In the genomic region with DNA sequence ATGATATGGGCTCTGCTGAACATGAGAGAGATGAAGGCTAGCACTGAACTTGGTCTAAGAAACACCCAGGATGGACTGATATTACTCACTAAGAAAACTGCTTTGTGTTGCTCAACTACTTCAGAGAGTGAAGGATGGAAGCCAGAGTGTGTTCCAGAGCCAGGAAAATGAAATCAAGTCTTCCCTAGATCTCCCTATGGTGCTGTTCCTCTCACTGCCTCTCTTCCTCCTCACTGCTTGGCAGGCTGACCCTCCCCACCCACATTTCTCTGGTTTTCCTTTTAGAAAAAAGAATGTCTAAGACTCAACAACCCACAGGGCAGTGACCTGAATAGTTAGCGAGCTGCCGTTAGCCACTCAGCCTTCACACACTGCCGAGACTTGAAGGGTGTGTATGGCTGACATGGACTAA, we compare ENCODE assay signal across 13 cellular contexts.
DNase-seq lines count a peak whose midpoint lies in the region.
"Had no signal": no experiment of that assay in that cellular context is flagged by ENCODE, and none has a peak within 500 bp of the region (broad histone marks: within the 10 kb centered on the region; RNA-seq: fewer than 3 reads in every experiment).

No MANE protein-coding gene starts in this region.

- H3K4me1 ChIP-seq in BLaER1 (peaks cover 47% of the 10 kb centered on the region), skeletal muscle tissue (ENCODE audit: control insufficient read depth in 3 of 3, insufficient read depth in 3 of 3, low read length in 3 of 3) (peaks cover 0 to 8% (median 3%) of the 10 kb centered on the region in 3 donors)
- H3K4me1 ChIP-seq: adrenal gland, neural progenitor cell had no signal

- H3K27me3 ChIP-seq in BLaER1 (no peaks in the 10 kb centered on the region), skeletal muscle tissue (ENCODE audit: control insufficient read depth in 3 of 3, insufficient read depth in 3 of 3, low read length in 3 of 3) (no peaks in the 10 kb centered on the region)
- H3K27me3 ChIP-seq: adrenal gland, neural progenitor cell had no signal

- H3K9ac ChIP-seq in BLaER1 (no peak overlapping the region), skeletal muscle tissue (ENCODE audit: low read depth in 1 of 3, low read length in 3 of 3) (no peak overlapping the region)
- H3K9ac ChIP-seq: neural progenitor cell had no signal

- no peaks in the 10 kb centered on the region for H3K36me3 ChIP-seq in BLaER1
- peaks cover 4 to 17% (median 12%) of the 10 kb centered on the region in 3 donors for H3K36me3 ChIP-seq in skeletal muscle tissue (ENCODE audit: control insufficient read depth in 3 of 3, insufficient read depth in 3 of 3, low read length in 3 of 3)
- H3K36me3 ChIP-seq: adrenal gland had no signal

- no peak overlapping the region for H3K4me3 ChIP-seq in BLaER1
- no peak overlapping the region for H3K4me3 ChIP-seq in skeletal muscle tissue (ENCODE audit: low read length in 3 of 3)
- H3K4me3 ChIP-seq: adrenal gland, neural progenitor cell had no signal

- H3K9me3 ChIP-seq in BLaER1 = no peaks in the 10 kb centered on the region
- H3K9me3 ChIP-seq in skeletal muscle tissue (ENCODE audit: control insufficient read depth in 3 of 3, low read length in 3 of 3) = no peaks in the 10 kb centered on the region
- H3K9me3 ChIP-seq: adrenal gland had no signal

- no peak overlapping the region for H3K27ac ChIP-seq in BLaER1
- H3K27ac ChIP-seq in skeletal muscle tissue (ENCODE audit: low read depth, low read length) = peak overlapping the region; percentile 61
- H3K27ac ChIP-seq: neural progenitor cell had no signal

- H4K20me1 ChIP-seq in BLaER1 = no peaks in the 10 kb centered on the region

- DNase-seq in astrocyte of the hippocampus (ENCODE audit: low read depth, low spot score) = peak; percentile 63
- peak; percentile 70 for DNase-seq in iris pigment epithelial cell (ENCODE audit: low read depth)
- DNase-seq in DMS114 treated with DMSO at 0.1 percent for 48 hours (lab: John Stamatoyannopoulos, UW; ENCODE audit: unreplicated experiment) = no peak
- no peak for DNase-seq in medulla oblongata (ENCODE audit: extremely low spot score)
- no peak for DNase-seq in SHP77 treated with DMSO at 0.1 percent for 48 hours (lab: John Stamatoyannopoulos, UW)
- DNase-seq in H4 (ENCODE audit: low spot score) = no peak
- DNase-seq: activated CD4-positive, alpha-beta T cell treated with anti-CD3 and anti-CD28 coated beads, Interleukin-2, amount 50 U/mL, for 48 hours; GOT3; stimulated activated CD4-positive, alpha-beta T cell treated with anti-CD3 and anti-CD28 coated beads, Interleukin-4, amount 100 ng/mL, for 24 hours had no signal

- peak overlapping the region; percentile 50 for H3K4me2 ChIP-seq in BLaER1
- H3K4me2 ChIP-seq: neural progenitor cell had no signal

Comparison
In these comparisons a context has a peak if more than half of its experiments do, and no peak if none do; other contexts are left out.
1. DNase-seq: peak in astrocyte of the hippocampus (single experiment) and iris pigment epithelial cell (single experiment); none in DMS114 treated with DMSO at 0.1 percent for 48 hours (single experiment), medulla oblongata (single experiment), SHP77 treated with DMSO at 0.1 percent for 48 hours (single experiment) and H4 (single experiment).